ENCODE assay signal across 8 cellular contexts in genomic region chr11:113874096-113874919, GRCh38. TPM values are rescaled to one million over a fixed set of nuclear protein-coding genes. Genes with fewer than 3 reads are reported as not detected.
DNase-seq lines count a peak whose midpoint lies in the region; ATAC-seq and TF ChIP-seq lines count a peak whose summit lies in the region.

No MANE protein-coding gene starts in this region.

- no peaks in the 10 kb centered on the region for H3K36me3 ChIP-seq in sigmoid colon

- TF ChIP-seq CTCF in AG04450 (IDR thresholded peaks at IDR 0.05; ENCODE audit: low read depth, low read length) (no peak), sigmoid colon (IDR thresholded peaks at IDR 0.05) (no peak)

- WGBS in sigmoid colon, 2 donors = 76 to 78% methylated on average over 26 of the region's 26 CpGs

- ATAC-seq in GM21528 (IDR thresholded peaks at IDR 0.05; ENCODE audit: low FRiP score, unreplicated experiment) = peak; percentile 6
- ATAC-seq in GM18868 (IDR thresholded peaks at IDR 0.05; ENCODE audit: unreplicated experiment) = no peak

- no peak for TF ChIP-seq EP300 in sigmoid colon (IDR thresholded peaks at IDR 0.05)

- DNase-seq in AG04450 (ENCODE audit: low read depth, low spot score) (no peak), SW480 (ENCODE audit: low spot score) (peak; percentile 20), germinal center (ENCODE audit: low spot score) (peak; percentile 21), sigmoid colon (no peak), H4 (ENCODE audit: low spot score) (no peak), AG08396 (ENCODE audit: low spot score) (no peak)

- CTCF ChIA-PET in AG04450 (lab: Charles Lee) = interaction anchor here (0.6 to 1.9 kb wide), 6 partner anchors 14 to 417 kb away, joined by 3 to 8 read pairs (median 4); no protein-coding TSS in a partner anchor

- H3K4me1 ChIP-seq in sigmoid colon = peaks cover 0 to 44% (median 32%) of the 10 kb centered on the region in 4 donors

- no peak for TF ChIP-seq POLR2A in sigmoid colon (IDR thresholded peaks at IDR 0.05)

- H3K27me3 ChIP-seq in AG04450 (ENCODE audit: control insufficient read depth, insufficient read depth, low read length) = no peaks in the 10 kb centered on the region
- no peaks in the 10 kb centered on the region for H3K27me3 ChIP-seq in sigmoid colon

- intact Hi-C loops in sigmoid colon (cut with DNase I) = loop anchor here (10.0 kb wide), 1 partner anchor 530 kb away; the partner anchor contains the start of genes C11orf71 and RBM7

- H3K27ac ChIP-seq in AG04450 (ENCODE audit: low read depth, low read length) (no peak overlapping the region), sigmoid colon (peak overlapping the region; percentile 89 to 93 (median 93))

- H3K9me3 ChIP-seq in AG04450 (ENCODE audit: control insufficient read depth, insufficient read depth, low read length) (no peaks in the 10 kb centered on the region; the same call in 1 of the 2 replicates), sigmoid colon (no peaks in the 10 kb centered on the region)

- H3K4me3 ChIP-seq in AG04450 (ENCODE audit: low read depth, low read length) (peak overlapping the region; percentile 71), sigmoid colon (peak overlapping the region; percentile 57 to 74 (median 68))

- POLR2A ChIA-PET in AG04450 (lab: Yijun Ruan, JAX) = interaction anchor here (0.7 kb wide), 2 partner anchors 22 to 260 kb away, joined by 6 to 11 read pairs; no protein-coding TSS in a partner anchor

RNA-seq across cellular contexts. Expression of gene USP28, which starts 1.1 kb away (rescaled TPM):
- polyA plus RNA-seq in AG04450 (2011; rRNA removed) = 35.6 and 38.7 TPM in 2 replicates
- polyA minus RNA-seq in AG04450 (2011; rRNA and poly(A)+ RNA removed) = 27.1 and 30.1 TPM in 2 replicates
- 10 to 100 TPM; 25.0 to 37.5 (median 31.9) TPM for total RNA-seq in sigmoid colon
- 10 to 100 TPM in 1 of 3 donors, 1 to 10 TPM in 2; 5.4 to 10.8 (median 7.4) TPM for polyA plus RNA-seq in sigmoid colon
- 20.5 and 32.0 TPM in 2 replicates for total RNA-seq in H4 (2014; rRNA removed; shearing (Covaris generic))

RNA-seq across cellular contexts. Expression of gene HTR3B, which starts 30.3 kb away (rescaled TPM):
- polyA plus RNA-seq in AG04450 (2011; rRNA removed) (not detected in 2 replicates), sigmoid colon (under 1 TPM in 1 of 3 donors, not detected in 2; 0.07 TPM)
- not detected in 2 replicates for polyA minus RNA-seq in AG04450 (2011; rRNA and poly(A)+ RNA removed)
- total RNA-seq in sigmoid colon = not detected
- not detected in 2 replicates for total RNA-seq in H4 (2014; rRNA removed; shearing (Covaris generic))

Comparison
In these comparisons a context has a peak if more than half of its experiments do, and no peak if none do; other contexts are left out.
1. DNase-seq: peak in SW480 (single experiment) and germinal center (single experiment); none in AG04450 (single experiment), sigmoid colon (single experiment), H4 (single experiment) and AG08396 (single experiment).